Comparison of ENCODE assay signal across 1 cellular context in the genomic region with DNA sequence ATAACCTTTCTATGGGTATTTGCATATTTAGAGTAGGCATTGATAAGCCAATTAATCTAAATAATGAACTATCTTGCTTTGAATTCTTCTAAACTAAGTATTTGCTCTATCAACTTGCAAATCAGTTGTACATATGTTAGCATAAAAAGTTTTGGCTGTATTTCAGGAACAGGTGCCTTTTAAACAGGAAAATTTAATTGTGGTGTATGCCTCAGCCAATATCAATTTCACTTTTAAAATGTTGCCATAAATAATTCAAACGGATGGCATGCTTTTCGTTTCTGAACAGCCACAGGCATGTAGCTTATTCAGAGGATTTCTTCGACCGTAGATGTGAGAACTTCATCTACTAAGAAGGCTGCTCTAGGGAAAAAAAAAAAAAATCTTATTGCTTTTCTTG.
A peak's percentile ranks its signal among the peaks of the same experiment; 100 is the strongest.
TF ChIP-seq lines count a peak whose summit lies in the region.

No MANE protein-coding gene starts in this region.

TF ChIP-seq in SK-N-SH, 30 proteins besides CTCF, POLR2A, EP300 and RAD21 (continued from another document):
- TF ChIP-seq, protein P1, sequence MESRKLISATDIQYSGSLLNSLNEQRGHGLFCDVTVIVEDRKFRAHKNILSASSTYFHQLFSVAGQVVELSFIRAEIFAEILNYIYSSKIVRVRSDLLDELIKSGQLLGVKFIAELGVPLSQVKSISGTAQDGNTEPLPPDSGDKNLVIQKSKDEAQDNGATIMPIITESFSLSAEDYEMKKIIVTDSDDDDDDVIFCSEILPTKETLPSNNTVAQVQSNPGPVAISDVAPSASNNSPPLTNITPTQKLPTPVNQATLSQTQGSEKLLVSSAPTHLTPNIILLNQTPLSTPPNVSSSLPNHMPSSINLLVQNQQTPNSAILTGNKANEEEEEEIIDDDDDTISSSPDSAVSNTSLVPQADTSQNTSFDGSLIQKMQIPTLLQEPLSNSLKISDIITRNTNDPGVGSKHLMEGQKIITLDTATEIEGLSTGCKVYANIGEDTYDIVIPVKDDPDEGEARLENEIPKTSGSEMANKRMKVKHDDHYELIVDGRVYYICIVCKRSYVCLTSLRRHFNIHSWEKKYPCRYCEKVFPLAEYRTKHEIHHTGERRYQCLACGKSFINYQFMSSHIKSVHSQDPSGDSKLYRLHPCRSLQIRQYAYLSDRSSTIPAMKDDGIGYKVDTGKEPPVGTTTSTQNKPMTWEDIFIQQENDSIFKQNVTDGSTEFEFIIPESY (IDR thresholded peaks at IDR 0.05; ENCODE audit: borderline replicate concordance, low read depth): no peak
- TF ChIP-seq NFIC (IDR thresholded peaks at IDR 0.05; ENCODE audit: borderline replicate concordance): peak; percentile 95
- TF ChIP-seq FOXM1 (IDR thresholded peaks at IDR 0.05; ENCODE audit: low read depth): peak; percentile 71; the same call in 1 of the 2 replicates
- TF ChIP-seq POLR2AphosphoS5 (IDR thresholded peaks at IDR 0.05; ENCODE audit: low read depth, low read length): peak; percentile 87
- TF ChIP-seq NRF1 (IDR thresholded peaks at IDR 0.05; ENCODE audit: low read depth, low read length): no peak
- peak; percentile 83 for TF ChIP-seq RCOR1 (IDR thresholded peaks at IDR 0.05; ENCODE audit: low read length)
- no peak for TF ChIP-seq GABPA (IDR thresholded peaks at IDR 0.05; ENCODE audit: low read depth)
- TF ChIP-seq, protein P2, sequence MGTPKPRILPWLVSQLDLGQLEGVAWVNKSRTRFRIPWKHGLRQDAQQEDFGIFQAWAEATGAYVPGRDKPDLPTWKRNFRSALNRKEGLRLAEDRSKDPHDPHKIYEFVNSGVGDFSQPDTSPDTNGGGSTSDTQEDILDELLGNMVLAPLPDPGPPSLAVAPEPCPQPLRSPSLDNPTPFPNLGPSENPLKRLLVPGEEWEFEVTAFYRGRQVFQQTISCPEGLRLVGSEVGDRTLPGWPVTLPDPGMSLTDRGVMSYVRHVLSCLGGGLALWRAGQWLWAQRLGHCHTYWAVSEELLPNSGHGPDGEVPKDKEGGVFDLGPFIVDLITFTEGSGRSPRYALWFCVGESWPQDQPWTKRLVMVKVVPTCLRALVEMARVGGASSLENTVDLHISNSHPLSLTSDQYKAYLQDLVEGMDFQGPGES (IDR thresholded peaks at IDR 0.05; ENCODE audit: low read depth, low read length): no peak
- TF ChIP-seq YY1 (IDR thresholded peaks at IDR 0.05; ENCODE audit: low read depth): no peak
- peak; percentile 66 for TF ChIP-seq JUND (IDR thresholded peaks at IDR 0.05)
- TF ChIP-seq EZH2phosphoT487 (IDR thresholded peaks at IDR 0.05; ENCODE audit: borderline replicate concordance, low read depth): no peak
- TF ChIP-seq CHD2 (IDR thresholded peaks at IDR 0.05; ENCODE audit: low read length, partially characterized antibody): no peak
- TF ChIP-seq, protein P3, sequence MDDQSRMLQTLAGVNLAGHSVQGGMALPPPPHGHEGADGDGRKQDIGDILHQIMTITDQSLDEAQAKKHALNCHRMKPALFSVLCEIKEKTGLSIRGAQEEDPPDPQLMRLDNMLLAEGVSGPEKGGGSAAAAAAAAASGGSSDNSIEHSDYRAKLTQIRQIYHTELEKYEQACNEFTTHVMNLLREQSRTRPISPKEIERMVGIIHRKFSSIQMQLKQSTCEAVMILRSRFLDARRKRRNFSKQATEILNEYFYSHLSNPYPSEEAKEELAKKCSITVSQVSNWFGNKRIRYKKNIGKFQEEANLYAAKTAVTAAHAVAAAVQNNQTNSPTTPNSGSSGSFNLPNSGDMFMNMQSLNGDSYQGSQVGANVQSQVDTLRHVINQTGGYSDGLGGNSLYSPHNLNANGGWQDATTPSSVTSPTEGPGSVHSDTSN (IDR thresholded peaks at IDR 0.05): peak; percentile 93
- TF ChIP-seq FOXJ3 (CRISPR knock-in tag; IDR thresholded peaks at IDR 0.05): no peak
- TF ChIP-seq TCF12 (IDR thresholded peaks at IDR 0.05): peak; percentile 96
- TF ChIP-seq, protein P4, sequence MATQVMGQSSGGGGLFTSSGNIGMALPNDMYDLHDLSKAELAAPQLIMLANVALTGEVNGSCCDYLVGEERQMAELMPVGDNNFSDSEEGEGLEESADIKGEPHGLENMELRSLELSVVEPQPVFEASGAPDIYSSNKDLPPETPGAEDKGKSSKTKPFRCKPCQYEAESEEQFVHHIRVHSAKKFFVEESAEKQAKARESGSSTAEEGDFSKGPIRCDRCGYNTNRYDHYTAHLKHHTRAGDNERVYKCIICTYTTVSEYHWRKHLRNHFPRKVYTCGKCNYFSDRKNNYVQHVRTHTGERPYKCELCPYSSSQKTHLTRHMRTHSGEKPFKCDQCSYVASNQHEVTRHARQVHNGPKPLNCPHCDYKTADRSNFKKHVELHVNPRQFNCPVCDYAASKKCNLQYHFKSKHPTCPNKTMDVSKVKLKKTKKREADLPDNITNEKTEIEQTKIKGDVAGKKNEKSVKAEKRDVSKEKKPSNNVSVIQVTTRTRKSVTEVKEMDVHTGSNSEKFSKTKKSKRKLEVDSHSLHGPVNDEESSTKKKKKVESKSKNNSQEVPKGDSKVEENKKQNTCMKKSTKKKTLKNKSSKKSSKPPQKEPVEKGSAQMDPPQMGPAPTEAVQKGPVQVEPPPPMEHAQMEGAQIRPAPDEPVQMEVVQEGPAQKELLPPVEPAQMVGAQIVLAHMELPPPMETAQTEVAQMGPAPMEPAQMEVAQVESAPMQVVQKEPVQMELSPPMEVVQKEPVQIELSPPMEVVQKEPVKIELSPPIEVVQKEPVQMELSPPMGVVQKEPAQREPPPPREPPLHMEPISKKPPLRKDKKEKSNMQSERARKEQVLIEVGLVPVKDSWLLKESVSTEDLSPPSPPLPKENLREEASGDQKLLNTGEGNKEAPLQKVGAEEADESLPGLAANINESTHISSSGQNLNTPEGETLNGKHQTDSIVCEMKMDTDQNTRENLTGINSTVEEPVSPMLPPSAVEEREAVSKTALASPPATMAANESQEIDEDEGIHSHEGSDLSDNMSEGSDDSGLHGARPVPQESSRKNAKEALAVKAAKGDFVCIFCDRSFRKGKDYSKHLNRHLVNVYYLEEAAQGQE (IDR thresholded peaks at IDR 0.05; ENCODE audit: low read depth, low read length): no peak
- TF ChIP-seq, protein P5, sequence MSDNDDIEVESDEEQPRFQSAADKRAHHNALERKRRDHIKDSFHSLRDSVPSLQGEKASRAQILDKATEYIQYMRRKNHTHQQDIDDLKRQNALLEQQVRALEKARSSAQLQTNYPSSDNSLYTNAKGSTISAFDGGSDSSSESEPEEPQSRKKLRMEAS (IDR thresholded peaks at IDR 0.05; ENCODE audit: low read depth): 0 out of 2 replicates have a peak, but pooled peaks have one; percentile 12
- TF ChIP-seq TAF1 (IDR thresholded peaks at IDR 0.05; ENCODE audit: borderline replicate concordance, low read depth, low read length): no peak; the same call in 1 of the 2 replicates
- TF ChIP-seq MEF2A (IDR thresholded peaks at IDR 0.05; ENCODE audit: borderline replicate concordance, low read depth): peak; percentile 88; the same call in 1 of the 2 replicates
- no peak for TF ChIP-seq MXI1 (IDR thresholded peaks at IDR 0.05; ENCODE audit: low read depth, low read length)
- TF ChIP-seq TEAD4 (IDR thresholded peaks at IDR 0.05; ENCODE audit: borderline replicate concordance, insufficient read depth): peak; percentile 92
